In the genomic region with DNA sequence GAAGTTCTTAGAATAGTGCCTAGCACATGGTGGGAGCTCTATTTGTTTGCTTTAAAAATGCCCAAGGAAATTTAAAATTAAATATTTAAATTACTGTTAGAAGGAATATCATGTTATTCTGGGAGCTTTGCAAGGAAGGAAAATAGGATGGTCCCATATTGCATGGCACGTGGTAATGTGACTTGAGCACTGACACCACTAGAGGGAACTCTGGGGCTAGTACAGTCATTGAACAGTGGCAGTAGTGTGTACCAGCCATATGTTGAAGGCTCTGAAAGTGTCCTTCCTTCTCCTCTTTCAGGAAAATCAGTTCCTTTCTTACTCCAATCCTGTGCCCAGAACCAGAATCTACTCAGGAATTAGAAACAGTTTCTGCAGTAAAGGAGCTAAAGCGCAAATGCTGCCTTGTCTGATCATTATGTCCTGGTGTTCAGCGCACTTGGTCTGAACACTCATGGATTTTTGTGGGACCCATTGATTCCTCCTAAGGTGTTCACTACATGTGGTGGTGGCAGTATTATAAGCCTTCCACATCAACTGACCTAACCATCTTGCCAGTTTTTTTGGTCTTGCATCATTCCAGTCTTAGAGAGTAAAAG, we compare ENCODE assay signal across 8 cellular contexts. TPM values are rescaled to one million over a fixed set of nuclear protein-coding genes. Genes with fewer than 3 reads are reported as not detected.
DNase-seq lines count a peak whose midpoint lies in the region; ATAC-seq and TF ChIP-seq lines count a peak whose summit lies in the region.

No MANE protein-coding gene starts in this region.

- POLR2A ChIA-PET in activated naive CD8-positive, alpha-beta T cell treated with anti-CD3 and anti-CD28 coated beads, Interleukin-2, amount 10 ng/mL, durations not matched to agents 7 days and 5 days (lab: Charles Lee), result no interaction called here

- H2AFZ ChIP-seq in GM23248 (no peak overlapping the region), Karpas-422 (ENCODE audit: low read length) (no peak overlapping the region)

- H3K9me3 ChIP-seq in GM23248 (ENCODE audit: low read depth), result no peaks in the 10 kb centered on the region
- H3K9me3 ChIP-seq in Karpas-422 (ENCODE audit: low read length), result no peaks in the 10 kb centered on the region

- H3K4me1 Mint-ChIP-seq in activated naive CD8-positive, alpha-beta T cell treated with anti-CD3 and anti-CD28 coated beads, Interleukin-2, amount 10 ng/mL, durations not matched to agents 7 days and 5 days, result no peaks in the 10 kb centered on the region
- no peaks in the 10 kb centered on the region for H3K4me1 Mint-ChIP-seq in activated naive CD8-positive, alpha-beta T cell treated with anti-CD3 and anti-CD28 coated beads for 36 hours
- H3K4me1 Mint-ChIP-seq in natural killer cell, result no peaks in the 10 kb centered on the region

- no peak overlapping the region for H3K27ac ChIP-seq in GM23248
- no peak overlapping the region for H3K27ac ChIP-seq in Karpas-422 (ENCODE audit: low read length)

- H3K9ac ChIP-seq in GM23248 (no peak overlapping the region), Karpas-422 (ENCODE audit: low read length) (no peak overlapping the region)

- H3K4me3 Mint-ChIP-seq in activated naive CD8-positive, alpha-beta T cell treated with anti-CD3 and anti-CD28 coated beads, Interleukin-2, amount 10 ng/mL, durations not matched to agents 7 days and 5 days, result no peak overlapping the region
- no peak overlapping the region for H3K4me3 Mint-ChIP-seq in activated naive CD8-positive, alpha-beta T cell treated with anti-CD3 and anti-CD28 coated beads for 36 hours
- no peak overlapping the region for H3K4me3 Mint-ChIP-seq in natural killer cell

- in situ Hi-C loops in GM23248 (cut with MboI), result no loop called here

- H3K4me3 ChIP-seq in GM23248, result no peak overlapping the region
- H3K4me3 ChIP-seq in Karpas-422 (ENCODE audit: low read length), result no peak overlapping the region
- no peak overlapping the region for H3K4me3 ChIP-seq in WI38 (ENCODE audit: low read depth, low read length)

- H3K4me1 ChIP-seq in GM23248 (ENCODE audit: insufficient read depth), result no peaks in the 10 kb centered on the region
- no peaks in the 10 kb centered on the region for H3K4me1 ChIP-seq in Karpas-422 (ENCODE audit: low read length)

- 0 out of 2 replicates have a peak, but pooled peaks cover 4% of the 10 kb centered on the region for H3K27me3 ChIP-seq in GM23248 (replicated peaks; ENCODE audit: insufficient read depth)
- H3K27me3 ChIP-seq in Karpas-422 (ENCODE audit: low read length), result no peaks in the 10 kb centered on the region

- intact Hi-C loops in natural killer cell (cut with micrococcal nuclease), result no loop called here

- H3K9me3 Mint-ChIP-seq in activated naive CD8-positive, alpha-beta T cell treated with anti-CD3 and anti-CD28 coated beads, Interleukin-2, amount 10 ng/mL, durations not matched to agents 7 days and 5 days, result no peaks in the 10 kb centered on the region
- no peaks in the 10 kb centered on the region for H3K9me3 Mint-ChIP-seq in activated naive CD8-positive, alpha-beta T cell treated with anti-CD3 and anti-CD28 coated beads for 36 hours
- no peaks in the 10 kb centered on the region for H3K9me3 Mint-ChIP-seq in natural killer cell

- H3K79me2 ChIP-seq in GM23248 (ENCODE audit: insufficient read depth) (no peaks in the 10 kb centered on the region), Karpas-422 (ENCODE audit: low read length) (no peaks in the 10 kb centered on the region)

- WGBS in GM23248 (ENCODE audit: low coverage in 1 of 2, low lambda C conversion rate in 2 of 2, missing lambda C conversion rate in 2 of 2), 2 experiments, result 61 to 68% methylated on average over 3 of the region's 3 CpGs

- H4K20me1 ChIP-seq in GM23248 (ENCODE audit: insufficient read depth), result no peaks in the 10 kb centered on the region
- no peaks in the 10 kb centered on the region for H4K20me1 ChIP-seq in Karpas-422 (ENCODE audit: insufficient read depth, low read depth, low read length)

- no peak overlapping the region for H3K27ac Mint-ChIP-seq in activated naive CD8-positive, alpha-beta T cell treated with anti-CD3 and anti-CD28 coated beads, Interleukin-2, amount 10 ng/mL, durations not matched to agents 7 days and 5 days
- H3K27ac Mint-ChIP-seq in activated naive CD8-positive, alpha-beta T cell treated with anti-CD3 and anti-CD28 coated beads for 36 hours, result no peak overlapping the region
- H3K27ac Mint-ChIP-seq in natural killer cell, result no peak overlapping the region

- H3K9me2 ChIP-seq in GM23248 (ENCODE audit: insufficient read depth), result no peaks in the 10 kb centered on the region
- no peaks in the 10 kb centered on the region for H3K9me2 ChIP-seq in Karpas-422 (replicated peaks; ENCODE audit: insufficient read depth, low read length)

- no peaks in the 10 kb centered on the region for H3K36me3 ChIP-seq in GM23248 (ENCODE audit: low read depth)
- no peaks in the 10 kb centered on the region for H3K36me3 ChIP-seq in Karpas-422 (ENCODE audit: insufficient read depth, low read length)

- no peak overlapping the region for H3K4me2 ChIP-seq in GM23248 (ENCODE audit: unreplicated experiment)
- H3K4me2 ChIP-seq in Karpas-422 (ENCODE audit: low read depth, low read length, poor library complexity, severe bottlenecking), result no peak overlapping the region

- TF ChIP-seq CTCF in WI38 (IDR thresholded peaks at IDR 0.05; ENCODE audit: low read depth, low read length) (peak; percentile 28; the same call in 1 of the 2 replicates), natural killer cell (IDR thresholded peaks at IDR 0.05) (no peak)

- H3F3A ChIP-seq in GM23248 (ENCODE audit: insufficient read depth), result no peaks in the 10 kb centered on the region

- H3K27me3 Mint-ChIP-seq in activated naive CD8-positive, alpha-beta T cell treated with anti-CD3 and anti-CD28 coated beads, Interleukin-2, amount 10 ng/mL, durations not matched to agents 7 days and 5 days, result peaks cover 8% of the 10 kb centered on the region
- no peaks in the 10 kb centered on the region for H3K27me3 Mint-ChIP-seq in activated naive CD8-positive, alpha-beta T cell treated with anti-CD3 and anti-CD28 coated beads for 36 hours
- peaks cover 3 to 8% of the 10 kb centered on the region in 2 donors for H3K27me3 Mint-ChIP-seq in natural killer cell (ENCODE audit: low read depth in 2 of 2)

- ATAC-seq in activated naive CD8-positive, alpha-beta T cell treated with anti-CD3 and anti-CD28 coated beads, Interleukin-2, amount 10 ng/mL, durations not matched to agents 7 days and 5 days (ENCODE audit: low read depth), result peak; percentile 61
- no peak for ATAC-seq in natural killer cell

- H3K36me3 Mint-ChIP-seq in activated naive CD8-positive, alpha-beta T cell treated with anti-CD3 and anti-CD28 coated beads, Interleukin-2, amount 10 ng/mL, durations not matched to agents 7 days and 5 days, result no peaks in the 10 kb centered on the region
- H3K36me3 Mint-ChIP-seq in activated naive CD8-positive, alpha-beta T cell treated with anti-CD3 and anti-CD28 coated beads for 36 hours, result no peaks in the 10 kb centered on the region
- no peaks in the 10 kb centered on the region for H3K36me3 Mint-ChIP-seq in natural killer cell

- DNase-seq in activated naive CD8-positive, alpha-beta T cell treated with anti-CD3 and anti-CD28 coated beads, Interleukin-2, amount 10 ng/mL, durations not matched to agents 7 days and 5 days, result no peak
- no peak for DNase-seq in activated naive CD8-positive, alpha-beta T cell treated with anti-CD3 and anti-CD28 coated beads for 36 hours
- peak; percentile 56 for DNase-seq in GM23248
- peak; percentile 64 for DNase-seq in Karpas-422
- DNase-seq in kidney tubule cell (ENCODE audit: low spot score), result peak; percentile 41
- no peak for DNase-seq in natural killer cell
- no peak for DNase-seq in NCI-H2107 treated with DMSO at 0.1 percent for 48 hours (lab: John Stamatoyannopoulos, UW; ENCODE audit: unreplicated experiment)

RNA-seq across cellular contexts. Expression of gene GDA, which starts 54.1 kb away (rescaled TPM):
- total RNA-seq in activated naive CD8-positive, alpha-beta T cell treated with anti-CD3 and anti-CD28 coated beads, Interleukin-2, amount 10 ng/mL, durations not matched to agents 7 days and 5 days, result not detected
- not detected for total RNA-seq in activated naive CD8-positive, alpha-beta T cell treated with anti-CD3 and anti-CD28 coated beads for 36 hours
- not detected in 2 replicates for total RNA-seq in GM23248 (2014; rRNA removed; shearing (Covaris generic))
- polyA plus RNA-seq in GM23248 (2016; fragmentation: Nextera tagmentation; extraction: Ambion mirVana), result not detected in 2 replicates
- total RNA-seq in Karpas-422 (2014; rRNA removed; shearing (Covaris generic); ENCODE audit: low replicate concordance), result not detected in 2 replicates
- not detected for total RNA-seq in natural killer cell

Comparison
In these comparisons a context has a peak if more than half of its experiments do, and no peak if none do; other contexts are left out.
1. DNase-seq: peak in GM23248 (single experiment), Karpas-422 (single experiment) and kidney tubule cell (single experiment); none in activated naive CD8-positive, alpha-beta T cell treated with anti-CD3 and anti-CD28 coated beads, Interleukin-2, amount 10 ng/mL, durations not matched to agents 7 days and 5 days (single experiment), activated naive CD8-positive, alpha-beta T cell treated with anti-CD3 and anti-CD28 coated beads for 36 hours (single experiment), natural killer cell (single experiment) and NCI-H2107 treated with DMSO at 0.1 percent for 48 hours (single experiment).